ENCODE assay signal across 31 cellular contexts in genomic region chr2:130760754-130761751, GRCh38. TPM values are rescaled to one million over a fixed set of nuclear protein-coding genes. Genes with fewer than 3 reads are reported as not detected.
"Had no signal": no experiment of that assay in that cellular context is flagged by ENCODE, and none has a peak within 500 bp of the region (broad histone marks: within the 10 kb centered on the region; RNA-seq: fewer than 3 reads in every experiment).

No MANE protein-coding gene starts in this region.

- H3K27me3 ChIP-seq: testis had no signal

- H3K4me1 ChIP-seq: sigmoid colon, testis had no signal

- FAIRE-seq: astrocyte, endometrium had no signal

- DNase-seq: activated B cell treated with CpG ODN at 0.5 μM for 24 hours; activated CD4-positive, alpha-beta T cell treated with anti-CD3 and anti-CD28 coated beads for 36 hours; activated CD4-positive, alpha-beta T cell treated with anti-CD3 and anti-CD28 coated beads, Interleukin-2, amount 50 U/mL, for 48 hours; activated CD8-positive, alpha-beta memory T cell treated with anti-CD3 and anti-CD28 coated beads, Interleukin-2, amount 50 U/mL, for 48 hours; activated naive CD4-positive, alpha-beta T cell; activated naive CD8-positive, alpha-beta T cell treated with anti-CD3 and anti-CD28 coated beads for 36 hours; activated T-cell treated with anti-CD3 and anti-CD28 coated beads, Interleukin-2, amount 50 U/mL, for 4 hours; effector CD4-positive, alpha-beta T cell; foreskin fibroblast; immature natural killer cell; left ventricle myocardium inferior; mammary epithelial cell; midbrain; natural killer cell; sigmoid colon; stimulated activated CD4-positive, alpha-beta T cell treated with anti-CD3 and anti-CD28 coated beads, Interleukin-2, amount 100 ng/mL, for 48 hours; stimulated activated CD8-positive, alpha-beta memory T cell treated with anti-CD3 and anti-CD28 coated beads, Interleukin-4, amount 100 ng/mL, for 48 hours; stimulated activated naive CD4-positive, alpha-beta T cell; T1000; testis had no signal

- H3K36me3 ChIP-seq: left ventricle myocardium inferior, neutrophil, sigmoid colon, vagina had no signal

- H3K9me3 ChIP-seq: left ventricle myocardium inferior, neutrophil, sigmoid colon, testis, vagina had no signal

- H3K9ac ChIP-seq: parathyroid adenoma had no signal

- H3K4me2 ChIP-seq: smooth muscle cell had no signal

- H3K4me3 ChIP-seq: left ventricle myocardium inferior, sigmoid colon, smooth muscle cell, testis, vagina had no signal

- H2AFZ ChIP-seq: parathyroid adenoma had no signal

- H3K27ac ChIP-seq: left ventricle myocardium inferior, neutrophil, parathyroid adenoma, sigmoid colon, testis, vagina had no signal

RNA-seq across cellular contexts. Expression of gene AMER3, which starts 5.7 kb away (rescaled TPM):
- total RNA-seq: activated B cell treated with CpG ODN at 0.5 μM for 24 hours; activated CD4-positive, alpha-beta T cell treated with anti-CD3 and anti-CD28 coated beads for 36 hours; activated CD8-positive, alpha-beta memory T cell treated with anti-CD3 and anti-CD28 coated beads for 36 hours; activated naive CD8-positive, alpha-beta T cell treated with anti-CD3 and anti-CD28 coated beads for 36 hours; activated T-cell treated with anti-CD3 and anti-CD28 coated beads, Interleukin-2, amount 50 U/mL, for 4 hours; activated T-helper 2 cell treated with anti-CD3 and anti-CD28 coated beads, Interferon-gamma antibody, Interleukin-2, Interleukin-4, amounts not matched to agents 10 μg/mL and 5 μg/mL and 100 μg/mL, durations not matched to agents 14 hours and 24 hours and 36 hours; astrocyte; epithelial cell of proximal tubule; fibroblast of lung; glomerular endothelial cell; left ventricle myocardium inferior; mammary epithelial cell; natural killer cell; smooth muscle cell; vagina had no signal
- polyA plus RNA-seq: fibroblast of lung, immature natural killer cell, mammary epithelial cell, smooth muscle cell had no signal

RNA-seq across cellular contexts. Expression of gene GPR148, which starts 32.2 kb away (rescaled TPM):
- total RNA-seq: activated B cell treated with CpG ODN at 0.5 μM for 24 hours; activated CD4-positive, alpha-beta T cell treated with anti-CD3 and anti-CD28 coated beads for 36 hours; activated CD8-positive, alpha-beta memory T cell treated with anti-CD3 and anti-CD28 coated beads for 36 hours; activated naive CD8-positive, alpha-beta T cell treated with anti-CD3 and anti-CD28 coated beads for 36 hours; activated T-cell treated with anti-CD3 and anti-CD28 coated beads, Interleukin-2, amount 50 U/mL, for 4 hours; activated T-helper 2 cell treated with anti-CD3 and anti-CD28 coated beads, Interferon-gamma antibody, Interleukin-2, Interleukin-4, amounts not matched to agents 10 μg/mL and 5 μg/mL and 100 μg/mL, durations not matched to agents 14 hours and 24 hours and 36 hours; astrocyte; epithelial cell of proximal tubule; fibroblast of lung; glomerular endothelial cell; left ventricle myocardium inferior; mammary epithelial cell; natural killer cell; sigmoid colon; smooth muscle cell; vagina had no signal
- polyA plus RNA-seq: fibroblast of lung, immature natural killer cell, mammary epithelial cell, smooth muscle cell had no signal
